ENCODE assay signal across 8 cellular contexts in genomic region chr1:186680031-186681012, GRCh38. TPM values are rescaled to one million over a fixed set of nuclear protein-coding genes. Genes with fewer than 3 reads are reported as not detected.
A peak's percentile ranks its signal among the peaks of the same experiment; 100 is the strongest.
DNase-seq lines count a peak whose midpoint lies in the region; ATAC-seq, FAIRE-seq and TF ChIP-seq lines count a peak whose summit lies in the region.

TSS of gene PTGS2 (minus strand) at chr1:186680423. CDS start at chr1:186680290, 133 bp downstream.

- H3K36me3 ChIP-seq in HAP-1 (replicated peaks) (no peaks in the 10 kb centered on the region), MM.1S (replicated peaks; ENCODE audit: insufficient read depth, low read length) (no peaks in the 10 kb centered on the region), keratinocyte (ENCODE audit: control insufficient read depth in 2 of 2, extremely low read depth in 1 of 2, insufficient read depth in 2 of 2, low read length in 2 of 2) (peaks cover 4 to 12% of the 10 kb centered on the region in 2 experiments), small intestine (ENCODE audit: control insufficient read depth in 2 of 2, insufficient read depth in 2 of 2, low read length in 2 of 2) (no peaks in the 10 kb centered on the region)

- peak; percentile 85 to 86 for DNase-seq in HAP-1 (ENCODE audit: low spot score in 2 of 2)
- DNase-seq in MM.1S: peak; percentile 91
- peak; percentile 73 for DNase-seq in T-helper 2 cell treated with Interferon-gamma antibody and Interleukin-4, amounts not matched to agents 5 μg/mL and 100 μg/mL, for 36 hours (ENCODE audit: low spot score)
- no peak for DNase-seq in central memory CD8-positive, alpha-beta T cell (ENCODE audit: low spot score in 2 of 2)
- DNase-seq in keratinocyte (ENCODE audit: low read depth, low spot score): peak; percentile 84
- peak; percentile 75 for DNase-seq in small intestine
- no peak for DNase-seq in DMS153 (lab: John Stamatoyannopoulos, UW)

- peak within 1 kb of the TSS; percentile 50 for H3K4me3 ChIP-seq in HAP-1
- H3K4me3 ChIP-seq in MM.1S (ENCODE audit: low read length): peak within 1 kb of the TSS; percentile 74
- H3K4me3 ChIP-seq in keratinocyte (ENCODE audit: control insufficient read depth in 2 of 3, extremely low read depth in 1 of 3, insufficient read depth in 2 of 3, low read depth in 1 of 3, low read length in 3 of 3): peak within 1 kb of the TSS; percentile 84 to 98 (median 84)
- peak within 1 kb of the TSS; percentile 31 to 64 for H3K4me3 ChIP-seq in small intestine (ENCODE audit: low read depth in 1 of 2, low read length in 2 of 2)

- peak within 1 kb of the TSS; percentile 75 for H3K9ac ChIP-seq in MM.1S (ENCODE audit: low read length)
- peak within 1 kb of the TSS; percentile 91 for H3K9ac ChIP-seq in keratinocyte (ENCODE audit: control insufficient read depth, extremely low read depth, insufficient read depth, low read length)

- peak within 1 kb of the TSS; percentile 88 for H3K4me2 ChIP-seq in MM.1S (ENCODE audit: low read depth, low read length)
- H3K4me2 ChIP-seq in keratinocyte (ENCODE audit: control insufficient read depth, extremely low read depth, insufficient read depth, low read depth, low read length): peak within 1 kb of the TSS; percentile 81

- no peaks in the 10 kb centered on the region; the same call in 1 of the 2 replicates for H3F3A ChIP-seq in MM.1S (ENCODE audit: insufficient read depth, low read length)

- no peaks in the 10 kb centered on the region for H3K27me3 ChIP-seq in HAP-1 (ENCODE audit: low read depth)
- no peaks in the 10 kb centered on the region for H3K27me3 ChIP-seq in MM.1S (replicated peaks; ENCODE audit: insufficient read depth, low read length)
- H3K27me3 ChIP-seq in keratinocyte (ENCODE audit: control insufficient read depth, extremely low read depth, insufficient read depth, low read length): no peaks in the 10 kb centered on the region
- H3K27me3 ChIP-seq in small intestine (ENCODE audit: control insufficient read depth in 2 of 2, insufficient read depth in 2 of 2, low read length in 2 of 2): peaks cover 0 to 2% of the 10 kb centered on the region in 2 donors

- H3K36me3 Mint-ChIP-seq in T-helper 2 cell treated with Interferon-gamma antibody and Interleukin-4, amounts not matched to agents 5 μg/mL and 100 μg/mL, for 36 hours (ENCODE audit: low read depth): no peaks in the 10 kb centered on the region
- peaks cover 2% of the 10 kb centered on the region for H3K36me3 Mint-ChIP-seq in central memory CD8-positive, alpha-beta T cell (ENCODE audit: insufficient read depth)

- in situ Hi-C loops in HAP-1 (cut with MboI; ENCODE audit: low sequenced_read_pairs): no loop called here

- ATAC-seq in central memory CD8-positive, alpha-beta T cell (replicated peaks; ENCODE audit: extremely low read depth, poor library complexity, severe bottlenecking): peak; percentile 65

- no peaks in the 10 kb centered on the region for H3K9me2 ChIP-seq in MM.1S (replicated peaks; ENCODE audit: insufficient read depth, low read length)

- H3K79me2 ChIP-seq in MM.1S (ENCODE audit: low read length) (no peaks in the 10 kb centered on the region), keratinocyte (ENCODE audit: control insufficient read depth, insufficient read depth, low read length) (peaks cover 7% of the 10 kb centered on the region)

- H3K4me1 ChIP-seq in HAP-1 (no peaks in the 10 kb centered on the region; the same call in 1 of the 2 replicates), MM.1S (ENCODE audit: low read length) (peaks cover 11% of the 10 kb centered on the region), keratinocyte (ENCODE audit: control insufficient read depth, extremely low read depth, insufficient read depth, low read length) (peaks cover 8% of the 10 kb centered on the region), small intestine (ENCODE audit: control insufficient read depth in 2 of 2, insufficient read depth in 1 of 2, low read depth in 1 of 2, low read length in 1 of 2) (no peaks in the 10 kb centered on the region)

- peaks cover 69% of the 10 kb centered on the region for H3K27me3 Mint-ChIP-seq in T-helper 2 cell treated with Interferon-gamma antibody and Interleukin-4, amounts not matched to agents 5 μg/mL and 100 μg/mL, for 36 hours (ENCODE audit: low read depth)
- H3K27me3 Mint-ChIP-seq in central memory CD8-positive, alpha-beta T cell: peaks cover 65% of the 10 kb centered on the region

- H2AFZ ChIP-seq in MM.1S (ENCODE audit: low read length): peak within 1 kb of the TSS; percentile 87
- H2AFZ ChIP-seq in keratinocyte (ENCODE audit: control insufficient read depth, low read length): peak within 1 kb of the TSS; percentile 81

- H3K4me3 Mint-ChIP-seq in T-helper 2 cell treated with Interferon-gamma antibody and Interleukin-4, amounts not matched to agents 5 μg/mL and 100 μg/mL, for 36 hours: peak within 1 kb of the TSS; percentile 90
- H3K4me3 Mint-ChIP-seq in central memory CD8-positive, alpha-beta T cell: peak within 1 kb of the TSS; percentile 52

- H3K27ac Mint-ChIP-seq in T-helper 2 cell treated with Interferon-gamma antibody and Interleukin-4, amounts not matched to agents 5 μg/mL and 100 μg/mL, for 36 hours: peak within 1 kb of the TSS; percentile 37
- H3K27ac Mint-ChIP-seq in central memory CD8-positive, alpha-beta T cell (ENCODE audit: low read depth): no peak within 1 kb of the TSS

- H3K9me1 ChIP-seq in keratinocyte (ENCODE audit: control insufficient read depth, extremely low read depth, insufficient read depth, low read length): no peaks in the 10 kb centered on the region

- peak within 1 kb of the TSS; percentile 61; the same call in 1 of the 2 replicates for H3K27ac ChIP-seq in MM.1S (ENCODE audit: low read length)
- peak within 1 kb of the TSS; percentile 92 for H3K27ac ChIP-seq in keratinocyte (ENCODE audit: control insufficient read depth, insufficient read depth, low read length)
- peak within 1 kb of the TSS in 1 of 2 donors; percentile 95 for H3K27ac ChIP-seq in small intestine (ENCODE audit: low read depth in 1 of 2, low read length in 1 of 2)

- WGBS in small intestine, 3 donors: 1 to 2% (median 1%) methylated on average over 66 of the region's 66 CpGs

- no peaks in the 10 kb centered on the region for H3K9me3 Mint-ChIP-seq in T-helper 2 cell treated with Interferon-gamma antibody and Interleukin-4, amounts not matched to agents 5 μg/mL and 100 μg/mL, for 36 hours
- no peaks in the 10 kb centered on the region for H3K9me3 Mint-ChIP-seq in central memory CD8-positive, alpha-beta T cell

- H3K9me3 ChIP-seq in HAP-1 (no peaks in the 10 kb centered on the region), MM.1S (replicated peaks; ENCODE audit: insufficient read depth, low read length) (no peaks in the 10 kb centered on the region), keratinocyte (ENCODE audit: control insufficient read depth, low read depth, low read length) (no peaks in the 10 kb centered on the region), small intestine (ENCODE audit: control insufficient read depth, low read depth) (no peaks in the 10 kb centered on the region)

- TF ChIP-seq CTCF in GM12872 (IDR thresholded peaks at IDR 0.05; ENCODE audit: insufficient read depth, low read depth, low read length) (peak; percentile 53; the same call in 2 of the 3 replicates), MM.1S (IDR thresholded peaks at IDR 0.05; ENCODE audit: low read length) (peak; percentile 81), keratinocyte (optimal IDR thresholded peaks at IDR 0.05 in 1 of 3, IDR thresholded peaks at IDR 0.05 in 1 of 3, conservative IDR thresholded peaks at IDR 0.05 in 1 of 3; ENCODE audit: extremely low read depth in 1 of 3, insufficient read depth in 2 of 3, low read length in 3 of 3) (peak; percentile 63 to 81 (median 70))

- no peaks in the 10 kb centered on the region for H4K20me1 ChIP-seq in MM.1S (ENCODE audit: insufficient read depth, low read length)
- H4K20me1 ChIP-seq in keratinocyte (ENCODE audit: control insufficient read depth, extremely low read depth, insufficient read depth, low read length): no peaks in the 10 kb centered on the region

- FAIRE-seq in keratinocyte (lab: Jason Lieb, UNC) (peak; percentile 87), small intestine (lab: Jason Lieb, UNC) (no peak)

- H3K4me1 Mint-ChIP-seq in T-helper 2 cell treated with Interferon-gamma antibody and Interleukin-4, amounts not matched to agents 5 μg/mL and 100 μg/mL, for 36 hours (ENCODE audit: low read depth): peaks cover 11% of the 10 kb centered on the region
- H3K4me1 Mint-ChIP-seq in central memory CD8-positive, alpha-beta T cell: no peaks in the 10 kb centered on the region

- dilution Hi-C loops in keratinocyte (cut with MboI; ENCODE audit: extremely low pct_ligation_motif_present, low sequenced_read_pairs): no loop called here

RNA-seq across cellular contexts. Expression of gene PTGS2, which starts in this region (rescaled TPM):
- 36.9 to 222 TPM (median 117 TPM) in 3 replicates for polyA plus RNA-seq in keratinocyte
- 14.7 TPM for polyA plus RNA-seq in keratinocyte (2011; ENCODE audit: low read depth)
- 32.7 and 53.3 TPM in 2 replicates for polyA plus RNA-seq in keratinocyte (2011; cell fraction: cytosol; rRNA removed)
- polyA plus RNA-seq in keratinocyte (2011; cell fraction: nucleus; rRNA removed): 344 and 399 TPM in 2 replicates
- 19.7 and 36.8 TPM in 2 replicates for polyA plus RNA-seq in keratinocyte (2012; ENCODE audit: low replicate concordance)
- 34.1 to 277 TPM (median 173 TPM) in 3 replicates for polyA minus RNA-seq in keratinocyte
- 101 TPM for polyA minus RNA-seq in keratinocyte (2011; cell fraction: cytosol; rRNA and poly(A)+ RNA removed)
- 337 and 687 TPM in 2 replicates for polyA minus RNA-seq in keratinocyte (2011; cell fraction: nucleus; rRNA and poly(A)+ RNA removed)
- 1 to 10 TPM in 1 of 3 donors, under 1 TPM in 2; 0.22 to 1.9 (median 0.54) TPM for polyA plus RNA-seq in small intestine

Comparison
In these comparisons a context has a peak if more than half of its experiments do, and no peak if none do; other contexts are left out.
1. RNA of gene PTGS2 (polyA plus RNA-seq): 14.7 to 399 TPM in keratinocyte; 0.22 to 1.9 TPM in small intestine; every median in the first group is over 4 times any median in the second.
2. DNase-seq: peak in HAP-1 (2 of 2), MM.1S (single experiment), T-helper 2 cell treated with Interferon-gamma antibody and Interleukin-4, amounts not matched to agents 5 μg/mL and 100 μg/mL, for 36 hours (single experiment), keratinocyte (single experiment) and small intestine (single experiment); none in central memory CD8-positive, alpha-beta T cell (0 of 2) and DMS153 (single experiment).
3. Peak in every context shown above with its lines, with median percentiles within 50 percentile points of each other: CTCF ChIP-seq and H3K4me3 ChIP-seq.